Comparison of ENCODE assay signal across 18 cellular contexts in the genomic region with DNA sequence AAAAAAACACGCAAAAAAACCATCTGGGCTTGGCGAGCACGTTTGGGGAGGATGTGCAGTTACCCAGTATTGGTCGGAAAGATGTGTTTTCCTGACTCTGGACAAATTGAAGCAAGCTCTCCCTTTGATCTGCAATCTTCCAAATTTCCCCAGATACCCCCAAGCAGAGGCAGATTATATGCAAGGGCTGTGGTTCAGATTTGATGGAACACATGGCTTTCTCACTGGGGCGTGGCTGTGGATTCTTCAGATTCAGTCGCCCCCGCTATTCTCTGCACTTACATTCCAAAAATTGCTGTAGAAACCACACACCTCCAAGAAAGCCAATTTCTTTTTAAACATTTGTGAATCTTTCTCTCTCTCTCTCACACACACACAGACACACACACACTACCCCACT.
DNase-seq lines count a peak whose midpoint lies in the region; ATAC-seq and TF ChIP-seq lines count a peak whose summit lies in the region.
"Had no signal": no experiment of that assay in that cellular context is flagged by ENCODE, and none has a peak within 500 bp of the region (broad histone marks: within the 10 kb centered on the region; RNA-seq: fewer than 3 reads in every experiment).

No MANE protein-coding gene starts in this region.

- H3K27me3 ChIP-seq in heart right ventricle (no peaks in the 10 kb centered on the region), stomach (no peaks in the 10 kb centered on the region), HAP-1 (ENCODE audit: low read depth) (no peaks in the 10 kb centered on the region), MM.1S (replicated peaks; ENCODE audit: insufficient read depth, low read length) (no peaks in the 10 kb centered on the region)
- H3K27me3 ChIP-seq: spleen had no signal

- TF ChIP-seq POLR2A in stomach (IDR thresholded peaks at IDR 0.05): no peak

- TF ChIP-seq CTCF in heart right ventricle (IDR thresholded peaks at IDR 0.05) (no peak), stomach (IDR thresholded peaks at IDR 0.05) (no peak), MM.1S (IDR thresholded peaks at IDR 0.05; ENCODE audit: low read length) (no peak)

- no peak overlapping the region for H3K9ac ChIP-seq in MM.1S (ENCODE audit: low read length)

- H3K4me3 ChIP-seq in heart right ventricle (no peak overlapping the region), stomach (no peak overlapping the region), HAP-1 (no peak overlapping the region), MM.1S (ENCODE audit: low read length) (no peak overlapping the region)
- H3K4me3 ChIP-seq: spleen had no signal

- H3K36me3 ChIP-seq in heart right ventricle: no peaks in the 10 kb centered on the region
- no peaks in the 10 kb centered on the region for H3K36me3 ChIP-seq in stomach
- H3K36me3 ChIP-seq in HAP-1 (replicated peaks): no peaks in the 10 kb centered on the region
- no peaks in the 10 kb centered on the region for H3K36me3 ChIP-seq in MM.1S (replicated peaks; ENCODE audit: insufficient read depth, low read length)
- H3K36me3 ChIP-seq: spleen had no signal

- ATAC-seq in heart right ventricle (peak in 5 of 8 donors; percentile 19 to 64 (median 33)), Right ventricle myocardium superior (ENCODE audit: poor library complexity) (no peak), GM19455 (IDR thresholded peaks at IDR 0.05; ENCODE audit: unreplicated experiment) (no peak)
- ATAC-seq: Right ventricle myocardium inferior; stimulated activated naive CD8-positive, alpha-beta T cell treated with anti-CD3 and anti-CD28 coated beads, Interleukin-15, Interleukin-2, amounts not matched to agents 100 U/mL and 50 U/mL, for 24 hours had no signal

- DNase-seq in heart right ventricle (no peak), Right ventricle myocardium superior (no peak), amniotic stem cell (lab: John Stamatoyannopoulos, UW) (peak; percentile 36), inferior parietal cortex (ENCODE audit: extremely low spot score) (peak; percentile 29), stomach (no peak), HAP-1 (ENCODE audit: low spot score in 2 of 2) (no peak), MM.1S (no peak)
- DNase-seq: 8988T; activated CD4-positive, alpha-beta T cell treated with anti-CD3 and anti-CD28 coated beads for 48 hours; activated T-cell treated with anti-CD3 and anti-CD28 coated beads for 4 hours; Caco-2; kidney; NK-92 treated with Interleukin-12 subunit alpha and Interleukin-12 subunit beta, amount 100 ng/mL, for 24 hours; spleen; stimulated activated naive CD8-positive, alpha-beta T cell treated with anti-CD3 and anti-CD28 coated beads, Interleukin-15, Interleukin-2, amounts not matched to agents 100 U/mL and 50 U/mL, for 24 hours; T-helper 9 cell had no signal

- no peak for TF ChIP-seq EP300 in stomach (IDR thresholded peaks at IDR 0.05)

- no peak overlapping the region for H3K4me2 ChIP-seq in MM.1S (ENCODE audit: low read depth, low read length)

- in situ Hi-C loops in HAP-1 (cut with MboI; ENCODE audit: low sequenced_read_pairs): no loop called here

- H3K4me1 ChIP-seq in heart right ventricle: peaks cover 0 to 23% (median 0%) of the 10 kb centered on the region in 9 donors
- peaks cover 0 to 13% (median 5%) of the 10 kb centered on the region in 4 donors for H3K4me1 ChIP-seq in stomach
- no peaks in the 10 kb centered on the region for H3K4me1 ChIP-seq in HAP-1
- H3K4me1 ChIP-seq in MM.1S (ENCODE audit: low read length): no peaks in the 10 kb centered on the region

- intact Hi-C loops in heart right ventricle (cut with DNase I): no loop called here
- intact Hi-C loops in Right ventricle myocardium superior (cut with DNase I): no loop called here
- intact Hi-C loops in stomach (cut with DNase I; ENCODE audit: low total_unique reads): no loop called here

- H3K9me3 ChIP-seq in heart right ventricle (no peaks in the 10 kb centered on the region), stomach (no peaks in the 10 kb centered on the region), HAP-1 (no peaks in the 10 kb centered on the region; the same call in 1 of the 2 replicates), MM.1S (replicated peaks; ENCODE audit: insufficient read depth, low read length) (no peaks in the 10 kb centered on the region)
- H3K9me3 ChIP-seq: Caco-2, spleen had no signal

- no peak overlapping the region for H2AFZ ChIP-seq in MM.1S (ENCODE audit: low read length)

- WGBS in heart right ventricle, 2 donors: 78 to 79% methylated on average over 7 of the region's 7 CpGs
- 77 to 88% (median 83%) methylated on average over 7 of the region's 7 CpGs for WGBS in stomach, 5 donors

- no peaks in the 10 kb centered on the region for H3K79me2 ChIP-seq in MM.1S (ENCODE audit: low read length)

- H3K9me2 ChIP-seq in MM.1S (replicated peaks; ENCODE audit: insufficient read depth, low read length): no peaks in the 10 kb centered on the region

- no peaks in the 10 kb centered on the region for H3F3A ChIP-seq in MM.1S (ENCODE audit: insufficient read depth, low read length)

- H3K27ac ChIP-seq in heart right ventricle (peak overlapping the region in 7 of 10 donors; percentile 17 to 76 (median 46)), stomach (peak overlapping the region in 2 of 5 donors; percentile 32 to 53), MM.1S (ENCODE audit: low read length) (no peak overlapping the region)
- H3K27ac ChIP-seq: spleen had no signal

- H4K20me1 ChIP-seq in MM.1S (ENCODE audit: insufficient read depth, low read length): no peaks in the 10 kb centered on the region

Comparison
In these comparisons a context has a peak if more than half of its experiments do, and no peak if none do; other contexts are left out.
1. ATAC-seq: peak in heart right ventricle (5 of 8); none in Right ventricle myocardium superior (single experiment) and GM19455 (single experiment).
2. DNase-seq: peak in amniotic stem cell (single experiment) and inferior parietal cortex (single experiment); none in heart right ventricle (0 of 2), Right ventricle myocardium superior (single experiment), stomach (single experiment), HAP-1 (0 of 2) and MM.1S (single experiment).